ENCODE assay signal across 26 cellular contexts in the genomic region with DNA sequence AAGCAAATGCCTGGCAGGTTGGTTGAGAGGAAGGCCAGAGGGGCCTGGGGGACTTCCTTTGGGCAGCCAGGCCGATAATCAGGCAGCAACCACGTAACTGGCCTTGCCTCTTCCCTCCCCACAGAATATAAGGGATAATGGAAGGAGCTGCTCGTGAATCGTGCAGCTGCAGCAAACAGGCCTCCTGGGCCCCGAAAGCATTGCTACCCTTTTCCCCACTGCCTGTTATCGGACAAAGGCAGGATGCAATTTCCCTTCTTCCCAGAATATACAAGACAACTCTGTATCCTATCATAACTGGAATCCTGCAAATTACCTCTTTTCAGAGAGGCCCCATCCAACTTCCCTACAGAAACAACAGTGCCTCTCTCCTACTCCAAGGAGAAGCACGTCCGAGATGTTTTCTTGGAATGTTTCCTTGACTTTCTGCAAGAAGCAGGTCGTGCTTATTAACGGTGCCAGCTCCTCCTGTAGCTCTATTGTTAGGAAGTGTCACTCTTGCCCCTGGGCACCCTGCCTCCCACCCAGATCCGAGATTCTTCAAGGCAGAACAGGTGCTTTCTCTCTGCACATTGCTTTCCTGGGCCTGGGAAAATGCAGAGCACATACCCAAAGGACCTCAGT.
"Had no signal": no experiment of that assay in that cellular context is flagged by ENCODE, and none has a peak within 500 bp of the region (broad histone marks: within the 10 kb centered on the region; RNA-seq: fewer than 3 reads in every experiment).

No MANE protein-coding gene starts in this region.

- H3K4me3 Mint-ChIP-seq: activated naive CD8-positive, alpha-beta T cell; effector memory CD8-positive, alpha-beta T cell; immature natural killer cell; natural killer cell treated with Interleukin-12 subunit alpha and Interleukin-12 subunit beta and Interleukin-15 and Interleukin-18, amount 100 ng/mL, for 72 hours had no signal

- DNase-seq: activated CD4-positive, alpha-beta T cell treated with anti-CD3 and anti-CD28 coated beads for 4 hours; activated CD4-positive, alpha-beta T cell treated with anti-CD3 and anti-CD28 coated beads, Interleukin-2, amount 50 U/mL, for 4 hours; activated CD8-positive, alpha-beta memory T cell treated with anti-CD3 and anti-CD28 coated beads for 24 hours; activated effector memory CD4-positive, alpha-beta T cell treated with Interleukin-2 at 50 U/mL for 16 hours; activated naive CD4-positive, alpha-beta T cell treated with Interleukin-2 at 50 U/mL for 16 hours; effector memory CD8-positive, alpha-beta T cell; foreskin fibroblast; heart left ventricle; immature natural killer cell; kidney; lower lobe of right lung; mesenchymal stem cell; mucosa of descending colon; pancreas; psoas muscle; stimulated activated CD4-positive, alpha-beta T cell treated with anti-CD3 and anti-CD28 coated beads, Interleukin-2, amount 100 ng/mL, for 48 hours; stimulated activated naive CD4-positive, alpha-beta T cell treated with Interleukin-2 at 50 U/mL for 16 hours; T-helper 1 cell; trophoblast cell; uterus had no signal

- H3K36me3 ChIP-seq: heart left ventricle, lower lobe of right lung, pancreas, right atrium auricular region, uterus had no signal

- H3K9me3 Mint-ChIP-seq: effector memory CD8-positive, alpha-beta T cell; immature natural killer cell had no signal

- H3K27ac ChIP-seq: coronary artery, heart left ventricle, lower lobe of right lung, pancreas, psoas muscle, right atrium auricular region, uterus, VCaP had no signal

- H3K36me3 Mint-ChIP-seq: natural killer cell treated with Interleukin-12 subunit alpha and Interleukin-12 subunit beta and Interleukin-15 and Interleukin-18, amount 100 ng/mL, for 72 hours had no signal

- H3K27ac Mint-ChIP-seq: activated naive CD8-positive, alpha-beta T cell; effector memory CD8-positive, alpha-beta T cell; immature natural killer cell had no signal

- H3K4me3 ChIP-seq: coronary artery, heart left ventricle, lower lobe of right lung, mucosa of descending colon, pancreas, psoas muscle, right atrium auricular region, uterus had no signal

- H3K27me3 Mint-ChIP-seq: activated naive CD8-positive, alpha-beta T cell; effector memory CD8-positive, alpha-beta T cell; natural killer cell treated with Interleukin-12 subunit alpha and Interleukin-12 subunit beta and Interleukin-15 and Interleukin-18, amount 100 ng/mL, for 72 hours had no signal

- ATAC-seq: effector memory CD8-positive, alpha-beta T cell; esophagus mucosa; heart left ventricle; lower lobe of right lung; mucosa of descending colon; natural killer cell treated with Interleukin-12 subunit alpha and Interleukin-12 subunit beta and Interleukin-15 and Interleukin-18, amount 100 ng/mL, for 72 hours; pancreas; psoas muscle had no signal

- H3K9me3 ChIP-seq: heart left ventricle, lower lobe of right lung, mucosa of descending colon, pancreas, psoas muscle, right atrium auricular region, uterus had no signal

- H3K27me3 ChIP-seq: heart left ventricle, pancreas, right atrium auricular region, uterus had no signal

- H3K4me1 ChIP-seq: pancreas, psoas muscle, right atrium auricular region, uterus had no signal
